In the genomic region with DNA sequence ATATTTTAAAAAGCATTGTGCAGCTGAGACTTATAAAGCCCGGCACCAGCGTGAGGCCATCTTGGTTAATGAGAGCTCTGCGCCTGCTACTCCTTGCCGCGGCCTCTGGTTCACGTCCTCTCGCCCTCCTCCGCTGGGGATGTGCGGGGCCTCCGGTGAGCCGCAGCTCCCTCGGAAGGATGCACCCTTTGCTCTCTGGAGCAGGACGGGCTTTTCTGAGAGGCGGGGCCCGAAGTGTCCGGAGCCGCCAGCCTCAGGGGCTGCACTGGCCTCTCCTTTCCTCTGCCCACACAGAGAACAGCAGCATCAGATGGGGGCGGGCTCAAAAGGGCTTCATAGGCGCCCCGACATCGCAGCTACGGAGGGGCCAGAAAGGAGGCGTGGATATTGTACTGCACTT, we compare ENCODE assay signal across 7 cellular contexts.
A peak's percentile ranks its signal among the peaks of the same experiment; 100 is the strongest.
DNase-seq lines count a peak whose midpoint lies in the region; TF ChIP-seq lines count a peak whose summit lies in the region.

No MANE protein-coding gene starts in this region.

- DNase-seq in MM.1S (no peak), epithelial cell of proximal tubule (ENCODE audit: low read depth) (no peak), mesenchymal stem cell (no peak), uterus (no peak), NCI-H82 (lab: John Stamatoyannopoulos, UW) (no peak), NCI-H2081 treated with DMSO at 0.1 percent for 48 hours (lab: John Stamatoyannopoulos, UW) (no peak), dedifferentiated amniotic fluid mesenchymal stem cell (ENCODE audit: extremely low spot score) (no peak)

- H3K36me3 ChIP-seq in MM.1S (replicated peaks; ENCODE audit: insufficient read depth, low read length) (no peaks in the 10 kb centered on the region), mesenchymal stem cell (ENCODE audit: control insufficient read depth in 1 of 2, insufficient read depth in 2 of 2, low read depth in 1 of 2, low read length in 2 of 2) (no peaks in the 10 kb centered on the region), uterus (no peaks in the 10 kb centered on the region)

- H2AFZ ChIP-seq in MM.1S (ENCODE audit: low read length), result no peak overlapping the region
- H2AFZ ChIP-seq in mesenchymal stem cell (ENCODE audit: low read depth, low read length), result peak overlapping the region; percentile 6

- H3K79me1 ChIP-seq in mesenchymal stem cell (replicated peaks; ENCODE audit: low read length, poor library complexity, severe bottlenecking), result no peaks in the 10 kb centered on the region

- no peaks in the 10 kb centered on the region for H3K4me1 ChIP-seq in MM.1S (ENCODE audit: low read length)
- H3K4me1 ChIP-seq in mesenchymal stem cell (ENCODE audit: control insufficient read depth, insufficient read depth, low read depth, low read length), result peaks cover 10% of the 10 kb centered on the region
- H3K4me1 ChIP-seq in uterus, result no peaks in the 10 kb centered on the region

- WGBS in mesenchymal stem cell, result 14% methylated on average over 23 of the region's 23 CpGs

- H3K18ac ChIP-seq in mesenchymal stem cell (ENCODE audit: low read depth in 1 of 2, low read length in 2 of 2), result no peak overlapping the region

- TF ChIP-seq CTCF in MM.1S (IDR thresholded peaks at IDR 0.05; ENCODE audit: low read length) (no peak), epithelial cell of proximal tubule (conservative IDR thresholded peaks at IDR 0.05; ENCODE audit: low read depth, low read length) (no peak), uterus (IDR thresholded peaks at IDR 0.05) (no peak)

- H3K9ac ChIP-seq in MM.1S (ENCODE audit: low read length) (no peak overlapping the region), mesenchymal stem cell (ENCODE audit: low read length) (peak overlapping the region; percentile 53)

- H3F3A ChIP-seq in MM.1S (ENCODE audit: insufficient read depth, low read length), result no peaks in the 10 kb centered on the region

- no peak overlapping the region for H2BK5ac ChIP-seq in mesenchymal stem cell (ENCODE audit: low read depth, low read length, poor library complexity, severe bottlenecking)

- no peak overlapping the region for H3K14ac ChIP-seq in mesenchymal stem cell (ENCODE audit: low read length in 2 of 2)

- H3K23ac ChIP-seq in mesenchymal stem cell (ENCODE audit: low read length in 2 of 2), result no peak overlapping the region

- H3K79me2 ChIP-seq in MM.1S (ENCODE audit: low read length), result no peaks in the 10 kb centered on the region

- peak overlapping the region; percentile 38 for H4K8ac ChIP-seq in mesenchymal stem cell (ENCODE audit: low read length)

- H4K20me1 ChIP-seq in MM.1S (ENCODE audit: insufficient read depth, low read length), result no peaks in the 10 kb centered on the region

- intact Hi-C loops in uterus (cut with DNase I; ENCODE audit: low total_unique reads), result loop anchor here (10.0 kb wide), 1 partner anchor 335 kb away; no protein-coding TSS in a partner anchor

- no peak overlapping the region for H3K27ac ChIP-seq in MM.1S (ENCODE audit: low read length)
- H3K27ac ChIP-seq in mesenchymal stem cell (ENCODE audit: low read length, poor library complexity, severe bottlenecking), result no peak overlapping the region
- no peak overlapping the region for H3K27ac ChIP-seq in uterus

- H2BK12ac ChIP-seq in mesenchymal stem cell (ENCODE audit: low read length in 2 of 2), result no peak overlapping the region

- no peak for TF ChIP-seq POLR2A in uterus (IDR thresholded peaks at IDR 0.05)

- peaks cover 90% of the 10 kb centered on the region for H3K27me3 ChIP-seq in MM.1S (replicated peaks; ENCODE audit: insufficient read depth, low read length)
- H3K27me3 ChIP-seq in mesenchymal stem cell (ENCODE audit: control insufficient read depth in 1 of 2, insufficient read depth in 1 of 2, low read length in 2 of 2), result peaks cover 39 to 43% of the 10 kb centered on the region in 2 experiments
- no peaks in the 10 kb centered on the region for H3K27me3 ChIP-seq in uterus

- no peak overlapping the region for H2BK15ac ChIP-seq in mesenchymal stem cell (ENCODE audit: low read depth, poor library complexity, severe bottlenecking)

- H3K4me2 ChIP-seq in MM.1S (ENCODE audit: low read depth, low read length) (peak overlapping the region; percentile 19; the same call in 1 of the 2 replicates), mesenchymal stem cell (ENCODE audit: low read length, poor library complexity, severe bottlenecking) (peak overlapping the region; percentile 96)

- H3K9me3 ChIP-seq in MM.1S (replicated peaks; ENCODE audit: insufficient read depth, low read length) (no peaks in the 10 kb centered on the region), mesenchymal stem cell (ENCODE audit: control insufficient read depth, low read length) (no peaks in the 10 kb centered on the region), uterus (no peaks in the 10 kb centered on the region)

- H2AK5ac ChIP-seq in mesenchymal stem cell (ENCODE audit: low read length, severe bottlenecking), result no peak overlapping the region

- no peak overlapping the region for H4K91ac ChIP-seq in mesenchymal stem cell (ENCODE audit: low read length)

- no peak overlapping the region for H3K4ac ChIP-seq in mesenchymal stem cell (ENCODE audit: low read depth in 1 of 2, low read length in 2 of 2)

- no peak overlapping the region for H2BK120ac ChIP-seq in mesenchymal stem cell (ENCODE audit: low read depth, low read length)

- no peaks in the 10 kb centered on the region for H3K9me2 ChIP-seq in MM.1S (replicated peaks; ENCODE audit: insufficient read depth, low read length)

- H3K4me3 ChIP-seq in MM.1S (ENCODE audit: low read length) (peak overlapping the region; percentile 8; the same call in 1 of the 2 replicates), epithelial cell of proximal tubule (ENCODE audit: low read depth, low read length) (peak overlapping the region; percentile 51), mesenchymal stem cell (ENCODE audit: insufficient read depth in 1 of 2, low read depth in 1 of 2, low read length in 2 of 2) (peak overlapping the region; percentile 36 to 71), uterus (peak overlapping the region; percentile 13 to 26)
